ENCODE assay signal across 18 cellular contexts in genomic region chr12:132239392-132239791, GRCh38.
"Had no signal": no experiment of that assay in that cellular context is flagged by ENCODE, and none has a peak within 500 bp of the region (broad histone marks: within the 10 kb centered on the region; RNA-seq: fewer than 3 reads in every experiment).

No MANE protein-coding gene starts in this region.

- H3K4me1 ChIP-seq: esophagus muscularis mucosa, gastrocnemius medialis, right atrium auricular region, suprapubic skin, thyroid gland had no signal

- H3K27ac Mint-ChIP-seq: natural killer cell, type B pancreatic cell had no signal

- H3K36me3 ChIP-seq: esophagus muscularis mucosa, gastrocnemius medialis, ovary, right atrium auricular region, suprapubic skin, thyroid gland had no signal

- H3K4me3 ChIP-seq: esophagus muscularis mucosa, gastrocnemius medialis, ovary, right atrium auricular region, smooth muscle cell, suprapubic skin, thyroid gland had no signal

- ATAC-seq: gastrocnemius medialis; left lobe of liver; stimulated activated naive CD8-positive, alpha-beta T cell treated with anti-CD3 and anti-CD28 coated beads, Interleukin-15, Interleukin-2, amounts not matched to agents 100 U/mL and 50 U/mL, for 24 hours had no signal

- DNase-seq: dermis blood vessel endothelial cell; gastrocnemius medialis; islet precursor cell; mammary epithelial cell; natural killer cell; nucleus accumbens; ovary; stimulated activated CD4-positive, alpha-beta T cell treated with anti-CD3 and anti-CD28 coated beads, Interleukin-2, amount 100 ng/mL, for 48 hours; stimulated activated naive CD8-positive, alpha-beta T cell treated with anti-CD3 and anti-CD28 coated beads, Interleukin-15, Interleukin-2, amounts not matched to agents 100 U/mL and 50 U/mL, for 24 hours; thyroid gland had no signal

- H3K36me3 Mint-ChIP-seq: natural killer cell, type B pancreatic cell had no signal

- H3K27ac ChIP-seq: epithelial cell of prostate, esophagus muscularis mucosa, gastrocnemius medialis, ovary, right atrium auricular region, suprapubic skin, thyroid gland had no signal

- H3K9me3 ChIP-seq: esophagus muscularis mucosa, gastrocnemius medialis, ovary, right atrium auricular region, suprapubic skin, thyroid gland had no signal

- H3K4me3 Mint-ChIP-seq: natural killer cell, neural crest cell, type B pancreatic cell had no signal

- H3K9me3 Mint-ChIP-seq: natural killer cell, neural crest cell, type B pancreatic cell had no signal

- H3K27me3 ChIP-seq: ovary, right atrium auricular region, thyroid gland had no signal
